Comparison of ENCODE assay signal across 17 cellular contexts in genomic region chr2:893311-893710, GRCh38. TPM values are rescaled to one million over a fixed set of nuclear protein-coding genes. Genes with fewer than 3 reads are reported as not detected.
DNase-seq lines count a peak whose midpoint lies in the region; ATAC-seq, FAIRE-seq and TF ChIP-seq lines count a peak whose summit lies in the region.
"Had no signal": no experiment of that assay in that cellular context is flagged by ENCODE, and none has a peak within 500 bp of the region (broad histone marks: within the 10 kb centered on the region; RNA-seq: fewer than 3 reads in every experiment).

No MANE protein-coding gene starts in this region.

- peaks cover 9% of the 10 kb centered on the region for H3K9me3 ChIP-seq in mammary epithelial cell (replicated peaks; ENCODE audit: insufficient read depth, low read length)
- H3K9me3 ChIP-seq in PC-3 (ENCODE audit: low read length) = no peaks in the 10 kb centered on the region
- H3K9me3 ChIP-seq in naive thymus-derived CD4-positive, alpha-beta T cell (ENCODE audit: control insufficient read depth in 2 of 3, low read length in 3 of 3) = peaks cover 0 to 14% (median 0%) of the 10 kb centered on the region in 3 experiments
- no peaks in the 10 kb centered on the region for H3K9me3 ChIP-seq in ovary

- no peak overlapping the region for H2AFZ ChIP-seq in mammary epithelial cell (ENCODE audit: low read depth, low read length)
- no peak overlapping the region for H2AFZ ChIP-seq in PC-3 (ENCODE audit: low read length)

- ATAC-seq in PC-3 = peak; percentile 31; the same call in 1 of the 2 replicates
- ATAC-seq in naive thymus-derived CD4-positive, alpha-beta T cell = no peak
- ATAC-seq: foreskin keratinocyte had no signal

- H3K4me3 ChIP-seq in mammary epithelial cell (replicated peaks in 1 of 3; ENCODE audit: insufficient read depth in 1 of 3, low read depth in 2 of 3, low read length in 3 of 3) (no peak overlapping the region), PC-3 (ENCODE audit: low read length) (no peak overlapping the region), ovary (no peak overlapping the region)
- no peak overlapping the region for H3K4me3 ChIP-seq in naive thymus-derived CD4-positive, alpha-beta T cell (ENCODE audit: low read length)
- H3K4me3 ChIP-seq: thoracic aorta had no signal

- H3K9me3 Mint-ChIP-seq in MCF 10A (ENCODE audit: unreplicated experiment) = peaks cover 6% of the 10 kb centered on the region
- peaks cover 7 to 36% (median 20%) of the 10 kb centered on the region in 11 donors for H3K9me3 Mint-ChIP-seq in naive thymus-derived CD4-positive, alpha-beta T cell

- H3K4me1 ChIP-seq in mammary epithelial cell (ENCODE audit: insufficient read depth, low read length) (no peaks in the 10 kb centered on the region), PC-3 (ENCODE audit: insufficient read depth, low read length) (no peaks in the 10 kb centered on the region), ovary (ENCODE audit: insufficient read depth) (no peaks in the 10 kb centered on the region)
- H3K4me1 ChIP-seq in naive thymus-derived CD4-positive, alpha-beta T cell (ENCODE audit: control insufficient read depth in 2 of 2, insufficient read depth in 2 of 2, low read length in 2 of 2) = no peaks in the 10 kb centered on the region
- H3K4me1 ChIP-seq: foreskin keratinocyte had no signal

- intact Hi-C loops in MCF 10A (cut with micrococcal nuclease) (loop anchor here (10.0 kb wide), 1 partner anchor 179 kb away; no protein-coding TSS in a partner anchor), mammary epithelial cell (cut with micrococcal nuclease) (no loop called here), PC-3 (cut with micrococcal nuclease) (no loop called here), ovary (cut with DNase I) (no loop called here)
- intact Hi-C loops in naive thymus-derived CD4-positive, alpha-beta T cell (cut with micrococcal nuclease) = no loop called here

- POLR2A ChIA-PET in MCF 10A (lab: Yijun Ruan, JAX) = interaction anchor here (0.7 kb wide), 1 partner anchor 255 kb away, joined by 3 read pairs; no protein-coding TSS in a partner anchor
- POLR2A ChIA-PET in PC-3 (lab: Charles Lee; ENCODE audit: unreplicated experiment) = no interaction called here
- POLR2A ChIA-PET in naive thymus-derived CD4-positive, alpha-beta T cell (lab: Charles Lee) = no interaction called here

- no peak for TF ChIP-seq EP300 in ovary (IDR thresholded peaks at IDR 0.05)

- CTCF ChIA-PET in MCF 10A (lab: Yijun Ruan, JAX) = no interaction called here
- CTCF ChIA-PET in mammary epithelial cell (lab: Charles Lee; ENCODE audit: low non-redundant PET) = no interaction called here
- CTCF ChIA-PET in PC-3 (lab: Charles Lee) = no interaction called here
- CTCF ChIA-PET in naive thymus-derived CD4-positive, alpha-beta T cell (lab: Charles Lee) = no interaction called here

- no peak for TF ChIP-seq POLR2A in ovary (IDR thresholded peaks at IDR 0.05)

- H3F3A ChIP-seq in PC-3 (ENCODE audit: low read length, unreplicated experiment) = no peaks in the 10 kb centered on the region

- H3K9ac ChIP-seq in mammary epithelial cell (ENCODE audit: insufficient read depth, low read length) (no peak overlapping the region), PC-3 (ENCODE audit: low read length) (no peak overlapping the region)

- H3K27ac ChIP-seq in mammary epithelial cell (ENCODE audit: insufficient read depth, low read depth, low read length) = no peak overlapping the region
- H3K27ac ChIP-seq in PC-3 (ENCODE audit: low read length) = no peak overlapping the region
- no peak overlapping the region for H3K27ac ChIP-seq in naive thymus-derived CD4-positive, alpha-beta T cell (ENCODE audit: low read depth, low read length)
- no peak overlapping the region for H3K27ac ChIP-seq in ovary
- H3K27ac ChIP-seq: foreskin keratinocyte, thoracic aorta had no signal

- FAIRE-seq in urothelium cell line (lab: Jason Lieb, UNC) = no peak
- FAIRE-seq: colon had no signal

- DNase-seq in MCF 10A (ENCODE audit: unreplicated experiment) = peak; percentile 24
- DNase-seq in mammary epithelial cell = no peak
- DNase-seq in PC-3 = peak; percentile 18
- DNase-seq in iPS DF 4.7 (ENCODE audit: extremely low read depth, low spot score) = peak; percentile 49
- DNase-seq in urothelium cell line (ENCODE audit: low spot score) = peak; percentile 9
- DNase-seq in naive thymus-derived CD4-positive, alpha-beta T cell = no peak
- no peak for DNase-seq in superior temporal gyrus (ENCODE audit: extremely low spot score)
- no peak for DNase-seq in ovary
- DNase-seq: activated CD4-positive, CD25-positive, alpha-beta regulatory T cell treated with anti-CD3 and anti-CD28 coated beads, Interleukin-2, amount 50 U/mL, for 72 hours; AML-193; foreskin keratinocyte; NCI-H2081; SHP77 treated with DMSO at 0.1 percent for 48 hours had no signal

- BruUV-seq in MCF 10A (replicated peaks; lab: Mats Ljungman, UMichigan) (no TSS peak), mammary epithelial cell (replicated peaks; lab: Mats Ljungman, UMichigan) (no TSS peak), PC-3 (replicated peaks; lab: Mats Ljungman, UMichigan) (no TSS peak)

- H4K20me1 ChIP-seq in mammary epithelial cell (ENCODE audit: insufficient read depth, low read length) = no peaks in the 10 kb centered on the region
- H4K20me1 ChIP-seq in PC-3 (ENCODE audit: low read length) = no peaks in the 10 kb centered on the region

- H3K79me2 ChIP-seq in mammary epithelial cell (ENCODE audit: insufficient read depth, low read length) (no peaks in the 10 kb centered on the region), PC-3 (ENCODE audit: low read length) (no peaks in the 10 kb centered on the region)

- TF ChIP-seq CTCF in MCF 10A (IDR thresholded peaks at IDR 0.05; ENCODE audit: unreplicated experiment) (no peak), mammary epithelial cell (conservative IDR thresholded peaks at IDR 0.05 in 1 of 2, IDR thresholded peaks at IDR 0.05 in 1 of 2; ENCODE audit: extremely low read depth in 1 of 2, insufficient read depth in 1 of 2, low read depth in 1 of 2, low read length in 2 of 2) (no peak), PC-3 (conservative IDR thresholded peaks at IDR 0.05; ENCODE audit: low read depth, low read length) (no peak), ovary (IDR thresholded peaks at IDR 0.05) (no peak)

- H3K27me3 Mint-ChIP-seq in MCF 10A (ENCODE audit: insufficient read depth, unreplicated experiment) = no peaks in the 10 kb centered on the region
- peaks cover 11 to 40% (median 20%) of the 10 kb centered on the region in 5 donors for H3K27me3 Mint-ChIP-seq in naive thymus-derived CD4-positive, alpha-beta T cell

- H3K9me2 ChIP-seq in PC-3 (replicated peaks; ENCODE audit: low read length) = no peaks in the 10 kb centered on the region

- H3K27ac Mint-ChIP-seq in MCF 10A (ENCODE audit: low read depth, unreplicated experiment) = no peak overlapping the region
- no peak overlapping the region for H3K27ac Mint-ChIP-seq in naive thymus-derived CD4-positive, alpha-beta T cell
- H3K27ac Mint-ChIP-seq: memory B cell had no signal

- in situ Hi-C loops in mammary epithelial cell (cut with MboI; ENCODE audit: low sequenced_read_pairs in 2 of 2) = no loop called here

- H3K36me3 ChIP-seq in mammary epithelial cell (ENCODE audit: insufficient read depth, low read length) = no peaks in the 10 kb centered on the region
- no peaks in the 10 kb centered on the region for H3K36me3 ChIP-seq in PC-3 (ENCODE audit: low read depth, low read length)
- no peaks in the 10 kb centered on the region for H3K36me3 ChIP-seq in naive thymus-derived CD4-positive, alpha-beta T cell (ENCODE audit: control insufficient read depth in 2 of 3, insufficient read depth in 3 of 3, low read length in 3 of 3)
- no peaks in the 10 kb centered on the region for H3K36me3 ChIP-seq in ovary
- H3K36me3 ChIP-seq: thoracic aorta had no signal

- dilution Hi-C loops in mammary epithelial cell (cut with HindIII; ENCODE audit: low sequenced_read_pairs) = no loop called here

- H3K4me2 ChIP-seq in mammary epithelial cell (ENCODE audit: insufficient read depth, low read depth, low read length) (no peak overlapping the region), PC-3 (ENCODE audit: low read length) (no peak overlapping the region)

- H3K27me3 ChIP-seq in mammary epithelial cell (ENCODE audit: insufficient read depth, low read length) = no peaks in the 10 kb centered on the region
- peaks cover 40% of the 10 kb centered on the region for H3K27me3 ChIP-seq in PC-3 (ENCODE audit: low read length)
- peaks cover 0 to 12% of the 10 kb centered on the region in 2 donors for H3K27me3 ChIP-seq in naive thymus-derived CD4-positive, alpha-beta T cell (ENCODE audit: control insufficient read depth in 2 of 2, insufficient read depth in 2 of 2, low read length in 2 of 2)
- no peaks in the 10 kb centered on the region for H3K27me3 ChIP-seq in ovary
- H3K27me3 ChIP-seq: foreskin keratinocyte had no signal

- no peak overlapping the region for H3K4me3 Mint-ChIP-seq in MCF 10A (ENCODE audit: unreplicated experiment)
- H3K4me3 Mint-ChIP-seq in naive thymus-derived CD4-positive, alpha-beta T cell = no peak overlapping the region
- H3K4me3 Mint-ChIP-seq: memory B cell had no signal

- no peaks in the 10 kb centered on the region for H3K4me1 Mint-ChIP-seq in MCF 10A (ENCODE audit: insufficient read depth, unreplicated experiment)
- peaks cover 0 to 13% (median 0%) of the 10 kb centered on the region in 7 donors for H3K4me1 Mint-ChIP-seq in naive thymus-derived CD4-positive, alpha-beta T cell
- H3K4me1 Mint-ChIP-seq: memory B cell had no signal

- H3K36me3 Mint-ChIP-seq in MCF 10A (ENCODE audit: insufficient read depth, unreplicated experiment) = peaks cover 12% of the 10 kb centered on the region
- H3K36me3 Mint-ChIP-seq in naive thymus-derived CD4-positive, alpha-beta T cell = peaks cover 0 to 13% (median 3%) of the 10 kb centered on the region in 5 donors
- H3K36me3 Mint-ChIP-seq: memory B cell had no signal

- WGBS in mammary epithelial cell (ENCODE audit: low coverage, missing lambda C conversion rate) = 27% methylated on average over 4 of the region's 7 CpGs
- 37 to 46% (median 43%) methylated on average over 7 of the region's 7 CpGs for WGBS in ovary, 3 donors

RNA-seq across cellular contexts. Expression of gene SNTG2, which starts 57.3 kb away (rescaled TPM):
- total RNA-seq in MCF 10A (2022) (not detected in 2 replicates), mammary epithelial cell (not detected), PC-3 (2014; rRNA removed) (not detected in 2 replicates), ovary (1 to 10 TPM in 4 of 7 donors, under 1 TPM in 2, not detected in 1; 0.73 to 5.7 (median 1.8) TPM)
- polyA plus RNA-seq in mammary epithelial cell (not detected), ovary (under 1 TPM; 0.17 to 0.97 TPM)
- not detected for polyA minus RNA-seq in mammary epithelial cell
- total RNA-seq in naive thymus-derived CD4-positive, alpha-beta T cell = 1 to 10 TPM in 4 of 5 experiments, not detected in 1; 2.5 to 4.9 (median 3.6) TPM
- polyA plus RNA-seq in naive thymus-derived CD4-positive, alpha-beta T cell = under 1 TPM in 1 of 2 donors, not detected in 1; 0.26 TPM
- total RNA-seq: foreskin keratinocyte, G401 had no signal
- polyA plus RNA-seq: foreskin keratinocyte had no signal

Comparison
In these comparisons a context has a peak if more than half of its experiments do, and no peak if none do; other contexts are left out.
1. DNase-seq: peak in MCF 10A (single experiment), PC-3 (single experiment), iPS DF 4.7 (single experiment) and urothelium cell line (single experiment); none in mammary epithelial cell (single experiment), naive thymus-derived CD4-positive, alpha-beta T cell (0 of 9), superior temporal gyrus (single experiment) and ovary (0 of 5).